8 cellular contexts compared by ENCODE assay signal in the genomic region with DNA sequence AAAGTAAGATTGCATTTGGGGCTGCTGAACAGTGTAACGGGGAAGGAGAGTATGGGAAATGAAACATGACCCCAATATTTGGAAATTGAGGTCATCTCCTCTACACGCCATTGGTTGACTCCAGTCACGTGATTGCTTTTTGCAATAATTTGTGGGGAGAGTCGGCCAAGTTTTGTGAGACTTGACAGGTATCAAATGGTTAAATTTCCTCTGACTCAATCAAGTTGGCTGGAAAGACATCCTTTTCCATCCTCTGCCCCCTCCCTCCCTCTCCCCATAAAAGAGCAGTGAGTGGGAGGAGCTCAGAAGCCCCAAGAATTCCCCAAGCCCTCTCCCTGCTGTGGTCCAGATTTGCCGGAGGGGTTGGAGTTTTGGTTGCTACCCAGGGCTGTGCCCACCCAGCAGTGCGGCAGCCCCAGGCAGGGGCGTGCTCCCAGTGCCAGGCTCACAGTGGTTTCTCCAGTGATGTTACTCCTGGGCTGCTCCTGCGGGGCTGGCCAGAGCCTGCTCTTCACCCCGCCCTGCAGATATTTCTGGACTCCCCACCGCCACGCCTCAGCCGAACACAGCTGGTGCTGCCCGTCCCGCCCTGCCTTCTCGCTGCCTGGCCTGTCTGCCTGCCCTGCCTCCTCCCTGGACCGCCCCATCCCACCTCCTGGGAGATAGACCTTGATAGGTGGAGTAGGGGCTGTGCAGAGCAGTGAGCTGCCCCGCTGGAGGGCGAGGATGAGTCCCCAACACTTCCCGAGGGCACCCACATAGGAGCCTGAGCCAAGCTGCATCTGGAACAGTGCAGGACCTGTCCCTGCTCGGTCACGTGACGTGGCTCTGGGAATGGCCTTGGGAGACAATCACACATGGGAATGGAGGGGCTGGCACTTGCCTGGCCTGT. TPM values are rescaled to one million over a fixed set of nuclear protein-coding genes. Genes with fewer than 3 reads are reported as not detected.
DNase-seq lines count a peak whose midpoint lies in the region; ATAC-seq, FAIRE-seq and TF ChIP-seq lines count a peak whose summit lies in the region.

No MANE protein-coding gene starts in this region.

- peaks cover 64% of the 10 kb centered on the region for H3K4me1 ChIP-seq in A549

- CTCF ChIA-PET in A549 (lab: Yijun Ruan, JAX) = interaction anchor here (0.8 to 4.0 kb wide), 10 partner anchors 8 to 202 kb away, joined by 3 to 41 read pairs (median 4); no protein-coding TSS in a partner anchor

- no peak for FAIRE-seq in A549 (lab: Jason Lieb, UNC)

- peaks cover 25 to 36% (median 30%) of the 10 kb centered on the region in 3 donors for H3K27me3 Mint-ChIP-seq in CD14-positive monocyte (ENCODE audit: low read depth in 3 of 3)

- DNase-seq in A549 (ENCODE audit: low read depth in 1 of 2, low spot score in 1 of 2) (peak; percentile 84 to 91), NCI-H2227 treated with DMSO at 0.1 percent for 48 hours (lab: John Stamatoyannopoulos, UW) (peak; percentile 7), epithelial cell of prostate (ENCODE audit: low read depth, low spot score) (peak; percentile 73), myocyte (ENCODE audit: low read depth) (peak; percentile 97), KG1 (lab: John Stamatoyannopoulos, UW) (no peak), DMS114 treated with DMSO at 0.1 percent for 48 hours (lab: John Stamatoyannopoulos, UW; ENCODE audit: unreplicated experiment) (no peak), CD14-positive monocyte (ENCODE audit: low spot score) (no peak)
- DNase-seq in activated CD4-positive, CD25-positive, alpha-beta regulatory T cell (lab: John Stamatoyannopoulos, UW) = no peak

- H3K9me3 ChIP-seq in A549 = no peaks in the 10 kb centered on the region

- H3K9me3 Mint-ChIP-seq in CD14-positive monocyte = peaks cover 0 to 1% (median 0%) of the 10 kb centered on the region in 7 donors

- TF ChIP-seq EP300 in A549 (IDR thresholded peaks at IDR 0.05) = no peak

- no peak overlapping the region for H3K4me3 Mint-ChIP-seq in CD14-positive monocyte

- H3K4me2 ChIP-seq in A549 = peak overlapping the region; percentile 94

- peak; percentile 32 to 52 for ATAC-seq in A549

- intact Hi-C loops in CD14-positive monocyte (cut with micrococcal nuclease) = no loop called here

- H3K27ac Mint-ChIP-seq in CD14-positive monocyte = no peak overlapping the region

- H3K4me3 ChIP-seq in A549 = peak overlapping the region; percentile 73

- WGBS in A549 (ENCODE audit: missing lambda C conversion rate) = 25% methylated on average over 20 of the region's 22 CpGs

- H3K36me3 Mint-ChIP-seq in CD14-positive monocyte = no peaks in the 10 kb centered on the region

- TF ChIP-seq CTCF in A549 (IDR thresholded peaks at IDR 0.05) = no peak
- TF ChIP-seq CTCF in CD14-positive monocyte (IDR thresholded peaks at IDR 0.05) = no peak

- POLR2A ChIA-PET in A549 (lab: Yijun Ruan, JAX) = interaction anchor here (0.9 to 1.0 kb wide), 3 partner anchors 20 to 196 kb away, joined by 3 read pairs; no protein-coding TSS in a partner anchor

- no peak for TF ChIP-seq RAD21 in A549 (conservative IDR thresholded peaks at IDR 0.05 in 1 of 2, IDR thresholded peaks at IDR 0.05 in 1 of 2)

- no peak for TF ChIP-seq POLR2A in A549 (IDR thresholded peaks at IDR 0.05; ENCODE audit: low read length)

- H3K4me1 Mint-ChIP-seq in CD14-positive monocyte = peaks cover 5% of the 10 kb centered on the region

- H3K27ac ChIP-seq in A549 (peak overlapping the region; percentile 72 to 93), epithelial cell of prostate (peak overlapping the region; percentile 22)

TF ChIP-seq in A549, 52 proteins besides CTCF, POLR2A, EP300 and RAD21 (continues in another document):
- TF ChIP-seq ZSCAN20 (CRISPR knock-in tag; IDR thresholded peaks at IDR 0.05) = no peak
- TF ChIP-seq CBX8 (IDR thresholded peaks at IDR 0.05) = no peak
- TF ChIP-seq KDM1A (IDR thresholded peaks at IDR 0.05; ENCODE audit: low read depth) = no peak
- no peak for TF ChIP-seq CHD4 (IDR thresholded peaks at IDR 0.05; ENCODE audit: borderline replicate concordance)
- no peak for TF ChIP-seq JUNB (IDR thresholded peaks at IDR 0.05)
- no peak for TF ChIP-seq HOXB13 (CRISPR knock-in tag; IDR thresholded peaks at IDR 0.05; ENCODE audit: low read depth)
- no peak for TF ChIP-seq RNF2 (IDR thresholded peaks at IDR 0.05; ENCODE audit: borderline replicate concordance, low read depth)
- peak; percentile 39 to 85; a peak in 3 of 4 replicates for TF ChIP-seq CEBPB (IDR thresholded peaks at IDR 0.05)
- TF ChIP-seq FOXS1 (CRISPR knock-in tag; IDR thresholded peaks at IDR 0.05) = no peak
- no peak for TF ChIP-seq RCOR1 (IDR thresholded peaks at IDR 0.05; ENCODE audit: low read depth, low read length)
- TF ChIP-seq BHLHE40 (IDR thresholded peaks at IDR 0.05; ENCODE audit: low read depth, low read length) = 0 out of 2 replicates have a peak, but pooled peaks have one; percentile 16
- peak; percentile 11; the same call in 1 of the 2 replicates for TF ChIP-seq GATA3 (IDR thresholded peaks at IDR 0.05; ENCODE audit: borderline replicate concordance)
- TF ChIP-seq, protein P1, sequence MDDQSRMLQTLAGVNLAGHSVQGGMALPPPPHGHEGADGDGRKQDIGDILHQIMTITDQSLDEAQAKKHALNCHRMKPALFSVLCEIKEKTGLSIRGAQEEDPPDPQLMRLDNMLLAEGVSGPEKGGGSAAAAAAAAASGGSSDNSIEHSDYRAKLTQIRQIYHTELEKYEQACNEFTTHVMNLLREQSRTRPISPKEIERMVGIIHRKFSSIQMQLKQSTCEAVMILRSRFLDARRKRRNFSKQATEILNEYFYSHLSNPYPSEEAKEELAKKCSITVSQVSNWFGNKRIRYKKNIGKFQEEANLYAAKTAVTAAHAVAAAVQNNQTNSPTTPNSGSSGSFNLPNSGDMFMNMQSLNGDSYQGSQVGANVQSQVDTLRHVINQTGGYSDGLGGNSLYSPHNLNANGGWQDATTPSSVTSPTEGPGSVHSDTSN (IDR thresholded peaks at IDR 0.05) = no peak
- no peak for TF ChIP-seq PHF8 (IDR thresholded peaks at IDR 0.05; ENCODE audit: borderline replicate concordance, low read depth)
- TF ChIP-seq, protein P2, sequence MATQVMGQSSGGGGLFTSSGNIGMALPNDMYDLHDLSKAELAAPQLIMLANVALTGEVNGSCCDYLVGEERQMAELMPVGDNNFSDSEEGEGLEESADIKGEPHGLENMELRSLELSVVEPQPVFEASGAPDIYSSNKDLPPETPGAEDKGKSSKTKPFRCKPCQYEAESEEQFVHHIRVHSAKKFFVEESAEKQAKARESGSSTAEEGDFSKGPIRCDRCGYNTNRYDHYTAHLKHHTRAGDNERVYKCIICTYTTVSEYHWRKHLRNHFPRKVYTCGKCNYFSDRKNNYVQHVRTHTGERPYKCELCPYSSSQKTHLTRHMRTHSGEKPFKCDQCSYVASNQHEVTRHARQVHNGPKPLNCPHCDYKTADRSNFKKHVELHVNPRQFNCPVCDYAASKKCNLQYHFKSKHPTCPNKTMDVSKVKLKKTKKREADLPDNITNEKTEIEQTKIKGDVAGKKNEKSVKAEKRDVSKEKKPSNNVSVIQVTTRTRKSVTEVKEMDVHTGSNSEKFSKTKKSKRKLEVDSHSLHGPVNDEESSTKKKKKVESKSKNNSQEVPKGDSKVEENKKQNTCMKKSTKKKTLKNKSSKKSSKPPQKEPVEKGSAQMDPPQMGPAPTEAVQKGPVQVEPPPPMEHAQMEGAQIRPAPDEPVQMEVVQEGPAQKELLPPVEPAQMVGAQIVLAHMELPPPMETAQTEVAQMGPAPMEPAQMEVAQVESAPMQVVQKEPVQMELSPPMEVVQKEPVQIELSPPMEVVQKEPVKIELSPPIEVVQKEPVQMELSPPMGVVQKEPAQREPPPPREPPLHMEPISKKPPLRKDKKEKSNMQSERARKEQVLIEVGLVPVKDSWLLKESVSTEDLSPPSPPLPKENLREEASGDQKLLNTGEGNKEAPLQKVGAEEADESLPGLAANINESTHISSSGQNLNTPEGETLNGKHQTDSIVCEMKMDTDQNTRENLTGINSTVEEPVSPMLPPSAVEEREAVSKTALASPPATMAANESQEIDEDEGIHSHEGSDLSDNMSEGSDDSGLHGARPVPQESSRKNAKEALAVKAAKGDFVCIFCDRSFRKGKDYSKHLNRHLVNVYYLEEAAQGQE (IDR thresholded peaks at IDR 0.05) = no peak
- TF ChIP-seq, protein P3, sequence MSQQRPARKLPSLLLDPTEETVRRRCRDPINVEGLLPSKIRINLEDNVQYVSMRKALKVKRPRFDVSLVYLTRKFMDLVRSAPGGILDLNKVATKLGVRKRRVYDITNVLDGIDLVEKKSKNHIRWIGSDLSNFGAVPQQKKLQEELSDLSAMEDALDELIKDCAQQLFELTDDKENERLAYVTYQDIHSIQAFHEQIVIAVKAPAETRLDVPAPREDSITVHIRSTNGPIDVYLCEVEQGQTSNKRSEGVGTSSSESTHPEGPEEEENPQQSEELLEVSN (IDR thresholded peaks at IDR 0.05; ENCODE audit: borderline replicate concordance, low read depth) = no peak
- no peak for TF ChIP-seq MAZ (IDR thresholded peaks at IDR 0.05; ENCODE audit: borderline replicate concordance, low read depth, low read length)
- TF ChIP-seq ZC3H11A (IDR thresholded peaks at IDR 0.05) = no peak
- TF ChIP-seq, protein P4, sequence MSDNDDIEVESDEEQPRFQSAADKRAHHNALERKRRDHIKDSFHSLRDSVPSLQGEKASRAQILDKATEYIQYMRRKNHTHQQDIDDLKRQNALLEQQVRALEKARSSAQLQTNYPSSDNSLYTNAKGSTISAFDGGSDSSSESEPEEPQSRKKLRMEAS (IDR thresholded peaks at IDR 0.05) = 0 out of 2 replicates have a peak, but pooled peaks have one; percentile 27
- TF ChIP-seq, protein P5, sequence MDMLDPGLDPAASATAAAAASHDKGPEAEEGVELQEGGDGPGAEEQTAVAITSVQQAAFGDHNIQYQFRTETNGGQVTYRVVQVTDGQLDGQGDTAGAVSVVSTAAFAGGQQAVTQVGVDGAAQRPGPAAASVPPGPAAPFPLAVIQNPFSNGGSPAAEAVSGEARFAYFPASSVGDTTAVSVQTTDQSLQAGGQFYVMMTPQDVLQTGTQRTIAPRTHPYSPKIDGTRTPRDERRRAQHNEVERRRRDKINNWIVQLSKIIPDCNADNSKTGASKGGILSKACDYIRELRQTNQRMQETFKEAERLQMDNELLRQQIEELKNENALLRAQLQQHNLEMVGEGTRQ (IDR thresholded peaks at IDR 0.05) = peak; percentile 94
- TF ChIP-seq HOXA7 (CRISPR knock-in tag; IDR thresholded peaks at IDR 0.05) = no peak
- no peak for TF ChIP-seq NPAS2 (CRISPR knock-in tag; IDR thresholded peaks at IDR 0.05; ENCODE audit: borderline replicate concordance)
- TF ChIP-seq RARB (CRISPR knock-in tag; IDR thresholded peaks at IDR 0.05) = no peak

RNA-seq across cellular contexts. Expression of a gene that starts 3.4 kb away (rescaled TPM):
- polyA plus RNA-seq in A549 (2011; rRNA removed) (15.2 and 16.1 TPM in 2 replicates), A549 (2017; fragmentation: RNase III; extraction: RNeasy Plus Mini Kit Qiagen cat#74134 plus additional on column Dnase treatment) (50.7 to 72.3 TPM (median 67.5 TPM) in 3 replicates), CD14-positive monocyte (not detected)
- 19.4 and 22.8 TPM in 2 replicates for polyA plus RNA-seq in A549 (2012; cell fraction: cytosol; rRNA removed)
- 109 and 117 TPM in 2 replicates for polyA plus RNA-seq in A549 (2012; cell fraction: nucleus; rRNA removed)
- 18.7 and 27.1 TPM in 2 replicates for polyA minus RNA-seq in A549 (2011; rRNA and poly(A)+ RNA removed)
- total RNA-seq in myocyte = 91.0 and 129 TPM in 2 replicates
- polyA plus RNA-seq in myocyte (2012) = 910 TPM

Comparison
In these comparisons a context has a peak if more than half of its experiments do, and no peak if none do; other contexts are left out.
1. DNase-seq: peak in A549 (2 of 2), NCI-H2227 treated with DMSO at 0.1 percent for 48 hours (single experiment), epithelial cell of prostate (single experiment) and myocyte (single experiment); none in KG1 (single experiment), DMS114 treated with DMSO at 0.1 percent for 48 hours (single experiment), activated CD4-positive, CD25-positive, alpha-beta regulatory T cell (0 of 4) and CD14-positive monocyte (single experiment).
2. RNA of a gene that starts 3.4 kb away (polyA plus RNA-seq): 15.2 to 117 TPM in A549; not detected in CD14-positive monocyte; every median in the first group is over 10 times any median in the second.